In the genomic region with DNA sequence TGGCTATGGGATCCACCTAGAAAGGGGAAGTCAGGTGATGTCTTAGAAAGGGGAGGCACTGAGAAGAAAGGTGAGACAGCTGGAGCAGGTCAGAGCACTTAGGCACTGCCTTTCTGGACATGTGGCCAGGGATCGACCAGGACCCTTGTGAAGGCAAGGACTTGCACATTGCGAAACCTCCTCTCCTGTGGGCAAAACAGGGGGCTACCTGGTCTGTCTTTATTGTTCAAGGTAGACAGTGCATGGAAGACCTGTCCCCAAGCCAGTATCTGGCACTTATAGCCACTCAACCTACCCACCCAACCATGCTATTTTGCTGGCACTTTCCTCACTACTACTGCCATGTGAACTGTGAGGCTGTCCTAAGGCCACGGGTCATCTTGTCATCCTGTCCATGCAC, we compare ENCODE assay signal across 18 cellular contexts.
DNase-seq lines count a peak whose midpoint lies in the region; ATAC-seq, FAIRE-seq and TF ChIP-seq lines count a peak whose summit lies in the region.
"Had no signal": no experiment of that assay in that cellular context is flagged by ENCODE, and none has a peak within 500 bp of the region (broad histone marks: within the 10 kb centered on the region; RNA-seq: fewer than 3 reads in every experiment).

No MANE protein-coding gene starts in this region.

- WGBS in spleen, 5 donors = 64 to 93% (median 87%) methylated on average over 3 of the region's 3 CpGs

- peak; percentile 42 for FAIRE-seq in HTR-8/SVneo (lab: Jason Lieb, UNC)

- POLR2A ChIA-PET in HEK293T (lab: Yijun Ruan, JAX) = no interaction called here

- peak overlapping the region; percentile 75 for H3K27ac Mint-ChIP-seq in chondrocyte (ENCODE audit: unreplicated experiment)
- H3K27ac Mint-ChIP-seq: CD4-positive, alpha-beta memory T cell; T-helper 1 cell treated with Interleukin-12 subunit alpha and Interleukin-12 subunit beta and Interleukin-4 antibody, amounts not matched to agents 30 μg/mL and 1 μg/mL, for 36 hours had no signal

- no peak overlapping the region for H3K4me3 Mint-ChIP-seq in chondrocyte (ENCODE audit: unreplicated experiment)
- H3K4me3 Mint-ChIP-seq: CD4-positive, alpha-beta memory T cell; T-helper 1 cell treated with Interleukin-12 subunit alpha and Interleukin-12 subunit beta and Interleukin-4 antibody, amounts not matched to agents 30 μg/mL and 1 μg/mL, for 36 hours had no signal

- DNase-seq in NCI-H2196 (lab: John Stamatoyannopoulos, UW; ENCODE audit: unreplicated experiment) (peak; percentile 57), NCI-H2196 treated with DMSO at 0.1 percent for 48 hours (lab: John Stamatoyannopoulos, UW; ENCODE audit: unreplicated experiment) (no peak), HTR-8/SVneo (ENCODE audit: insufficient read length, low spot score) (no peak), chondrocyte (ENCODE audit: low spot score) (no peak), spleen (peak; percentile 18), HCEC 1CT (no peak), HEK293T (ENCODE audit: extremely low spot score) (no peak)
- DNase-seq: Calu3; CD4-positive, alpha-beta memory T cell; NCI-H1417 treated with DMSO at 0.1 percent for 48 hours; NCI-H187 treated with DMSO at 0.1 percent for 48 hours; NCI-H2171; NCI-H446 treated with DMSO at 0.1 percent for 48 hours; NCI-H748 treated with DMSO at 0.1 percent for 48 hours; SIG-M5 had no signal

- no peaks in the 10 kb centered on the region for H3K9me3 Mint-ChIP-seq in chondrocyte (ENCODE audit: low read depth)
- H3K9me3 Mint-ChIP-seq: CD4-positive, alpha-beta memory T cell; T-helper 1 cell treated with Interleukin-12 subunit alpha and Interleukin-12 subunit beta and Interleukin-4 antibody, amounts not matched to agents 30 μg/mL and 1 μg/mL, for 36 hours had no signal

- TF ChIP-seq CTCF in chondrocyte (IDR thresholded peaks at IDR 0.05) = no peak
- no peak for TF ChIP-seq CTCF in spleen (IDR thresholded peaks at IDR 0.05 in 8 of 11, conservative IDR thresholded peaks at IDR 0.05 in 3 of 11)

- CTCF ChIA-PET in HEK293T (lab: Yijun Ruan, JAX) = no interaction called here

- no peak for ATAC-seq in HG03565 (IDR thresholded peaks at IDR 0.05; ENCODE audit: unreplicated experiment)

- H3K4me1 ChIP-seq in spleen = no peaks in the 10 kb centered on the region
- H3K4me1 ChIP-seq: HAP-1 had no signal

- intact Hi-C loops in spleen (cut with DNase I; ENCODE audit: low total_unique reads) = no loop called here

- TF ChIP-seq POLR2A in spleen (IDR thresholded peaks at IDR 0.05) = no peak

- no peaks in the 10 kb centered on the region for H3K27me3 ChIP-seq in spleen (replicated peaks in 1 of 7)

- H3K9me3 ChIP-seq in spleen = no peaks in the 10 kb centered on the region
- H3K9me3 ChIP-seq: HAP-1 had no signal

- no peaks in the 10 kb centered on the region for H3K36me3 Mint-ChIP-seq in chondrocyte (ENCODE audit: low read depth)
- H3K36me3 Mint-ChIP-seq: CD4-positive, alpha-beta memory T cell had no signal

- no peak overlapping the region for H3K4me3 ChIP-seq in spleen
- H3K4me3 ChIP-seq: HAP-1 had no signal

- H3K4me1 Mint-ChIP-seq in chondrocyte (ENCODE audit: low read depth) = peaks cover 67% of the 10 kb centered on the region
- H3K4me1 Mint-ChIP-seq: CD4-positive, alpha-beta memory T cell had no signal

- H3K27ac ChIP-seq in spleen = no peak overlapping the region

- H3K36me3 ChIP-seq in spleen = no peaks in the 10 kb centered on the region
- H3K36me3 ChIP-seq: HAP-1 had no signal

- no peaks in the 10 kb centered on the region for H3K27me3 Mint-ChIP-seq in chondrocyte (ENCODE audit: low read depth)

TF ChIP-seq in HEK293T, 16 proteins besides CTCF, POLR2A, EP300 and RAD21:
- no peak for TF ChIP-seq SP1 (IDR thresholded peaks at IDR 0.05)
- TF ChIP-seq NFRKB (IDR thresholded peaks at IDR 0.05) = no peak
- TF ChIP-seq HDGF (IDR thresholded peaks at IDR 0.05; ENCODE audit: borderline replicate concordance) = no peak
- no peak for TF ChIP-seq L3MBTL2 (conservative IDR thresholded peaks at IDR 0.05)
- TF ChIP-seq ZNF384 (IDR thresholded peaks at IDR 0.05) = no peak
- TF ChIP-seq TARDBP (IDR thresholded peaks at IDR 0.05) = no peak

Comparison
In these comparisons a context has a peak if more than half of its experiments do, and no peak if none do; other contexts are left out.
1. DNase-seq: peak in NCI-H2196 (single experiment) and spleen (single experiment); none in NCI-H2196 treated with DMSO at 0.1 percent for 48 hours (single experiment), HTR-8/SVneo (single experiment), chondrocyte (single experiment), HCEC 1CT (single experiment) and HEK293T (single experiment).